In the genomic region with DNA sequence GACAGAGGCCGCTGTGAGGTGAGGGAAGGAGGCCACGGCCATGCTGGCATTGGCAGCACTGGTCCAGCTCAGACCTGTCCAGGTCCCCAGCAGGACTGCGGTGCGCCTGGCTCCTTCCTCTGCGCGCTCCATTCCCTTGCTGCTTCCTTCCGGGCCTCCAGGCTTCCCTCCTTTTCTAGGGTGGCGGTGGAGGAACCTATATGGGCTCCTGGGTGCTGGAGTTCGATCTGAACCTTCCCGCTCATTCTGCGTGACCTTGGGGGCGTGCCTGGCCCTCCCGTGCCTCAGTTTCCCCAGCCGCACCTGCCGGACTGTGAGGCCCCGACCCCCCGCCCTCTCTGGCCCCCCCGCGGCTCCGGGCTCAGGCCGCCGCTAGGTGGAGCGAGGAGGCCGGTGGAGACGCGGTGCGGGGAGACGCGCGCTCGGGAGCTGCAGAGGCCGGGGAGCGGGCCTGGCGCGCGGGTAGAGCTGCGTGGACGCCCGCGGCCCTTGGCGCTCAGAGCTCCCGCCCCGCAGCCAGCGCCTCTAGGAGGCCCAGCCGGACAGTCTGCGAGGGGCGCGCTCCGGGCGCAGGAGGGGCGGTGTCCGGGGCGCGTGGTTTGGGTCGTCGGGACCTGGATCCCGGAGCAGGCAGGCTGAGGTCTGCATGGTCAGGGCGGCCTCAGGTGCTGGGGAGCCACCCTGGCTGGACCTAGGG, we compare ENCODE assay signal across 1 cellular context.
TF ChIP-seq lines count a peak whose summit lies in the region.

No MANE protein-coding gene starts in this region.

TF ChIP-seq in HepG2, 621 proteins besides CTCF, POLR2A, EP300 and RAD21 (continued from another document):
- TF ChIP-seq, protein P1, sequence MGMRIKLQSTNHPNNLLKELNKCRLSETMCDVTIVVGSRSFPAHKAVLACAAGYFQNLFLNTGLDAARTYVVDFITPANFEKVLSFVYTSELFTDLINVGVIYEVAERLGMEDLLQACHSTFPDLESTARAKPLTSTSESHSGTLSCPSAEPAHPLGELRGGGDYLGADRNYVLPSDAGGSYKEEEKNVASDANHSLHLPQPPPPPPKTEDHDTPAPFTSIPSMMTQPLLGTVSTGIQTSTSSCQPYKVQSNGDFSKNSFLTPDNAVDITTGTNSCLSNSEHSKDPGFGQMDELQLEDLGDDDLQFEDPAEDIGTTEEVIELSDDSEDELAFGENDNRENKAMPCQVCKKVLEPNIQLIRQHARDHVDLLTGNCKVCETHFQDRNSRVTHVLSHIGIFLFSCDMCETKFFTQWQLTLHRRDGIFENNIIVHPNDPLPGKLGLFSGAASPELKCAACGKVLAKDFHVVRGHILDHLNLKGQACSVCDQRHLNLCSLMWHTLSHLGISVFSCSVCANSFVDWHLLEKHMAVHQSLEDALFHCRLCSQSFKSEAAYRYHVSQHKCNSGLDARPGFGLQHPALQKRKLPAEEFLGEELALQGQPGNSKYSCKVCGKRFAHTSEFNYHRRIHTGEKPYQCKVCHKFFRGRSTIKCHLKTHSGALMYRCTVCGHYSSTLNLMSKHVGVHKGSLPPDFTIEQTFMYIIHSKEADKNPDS (CRISPR knock-in tag; IDR thresholded peaks at IDR 0.05), result no peak
- TF ChIP-seq ARNTL (CRISPR knock-in tag; IDR thresholded peaks at IDR 0.05) (0 out of 2 replicates have a peak, but pooled peaks have one; percentile 18), ZNF83 (CRISPR knock-in tag; IDR thresholded peaks at IDR 0.05; ENCODE audit: borderline replicate concordance) (no peak)
- TF ChIP-seq, protein P2, sequence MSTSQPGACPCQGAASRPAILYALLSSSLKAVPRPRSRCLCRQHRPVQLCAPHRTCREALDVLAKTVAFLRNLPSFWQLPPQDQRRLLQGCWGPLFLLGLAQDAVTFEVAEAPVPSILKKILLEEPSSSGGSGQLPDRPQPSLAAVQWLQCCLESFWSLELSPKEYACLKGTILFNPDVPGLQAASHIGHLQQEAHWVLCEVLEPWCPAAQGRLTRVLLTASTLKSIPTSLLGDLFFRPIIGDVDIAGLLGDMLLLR (CRISPR knock-in tag; IDR thresholded peaks at IDR 0.05), result no peak
